ENCODE assay signal across 19 cellular contexts in genomic region chr16:10114411-10114810, GRCh38.
A peak's percentile ranks its signal among the peaks of the same experiment; 100 is the strongest.
DNase-seq lines count a peak whose midpoint lies in the region; ATAC-seq, FAIRE-seq and TF ChIP-seq lines count a peak whose summit lies in the region.
"Had no signal": no experiment of that assay in that cellular context is flagged by ENCODE, and none has a peak within 500 bp of the region (broad histone marks: within the 10 kb centered on the region; RNA-seq: fewer than 3 reads in every experiment).

No MANE protein-coding gene starts in this region.

- FAIRE-seq in astrocyte (lab: Jason Lieb, UNC): no peak

- peaks cover 4% of the 10 kb centered on the region for H3K4me1 Mint-ChIP-seq in astrocyte (ENCODE audit: low read depth, unreplicated experiment)
- H3K4me1 Mint-ChIP-seq: activated CD8-positive, alpha-beta memory T cell treated with anti-CD3 and anti-CD28 coated beads, Interleukin-2, amount 10 ng/mL, durations not matched to agents 7 days and 5 days; central memory CD8-positive, alpha-beta T cell; T-helper 17 cell had no signal

- CTCF ChIA-PET in OCI-LY7 (lab: Charles Lee; ENCODE audit: unreplicated experiment): no interaction called here

- peaks cover 4% of the 10 kb centered on the region for H3K27me3 Mint-ChIP-seq in astrocyte (ENCODE audit: low read depth, unreplicated experiment)
- H3K27me3 Mint-ChIP-seq: activated CD8-positive, alpha-beta memory T cell treated with anti-CD3 and anti-CD28 coated beads, Interleukin-2, amount 10 ng/mL, durations not matched to agents 7 days and 5 days; central memory CD8-positive, alpha-beta T cell; T-helper 17 cell had no signal

- no peaks in the 10 kb centered on the region for H3K9me3 ChIP-seq in astrocyte (ENCODE audit: insufficient read depth, low read depth, low read length)
- H3K9me3 ChIP-seq in stomach smooth muscle (ENCODE audit: control insufficient read depth in 2 of 2, low read length in 2 of 2): no peaks in the 10 kb centered on the region
- no peaks in the 10 kb centered on the region for H3K9me3 ChIP-seq in OCI-LY7 (ENCODE audit: low read length)
- H3K9me3 ChIP-seq: tibial nerve had no signal

- H3K9ac ChIP-seq in astrocyte (ENCODE audit: low read length) (peak overlapping the region; percentile 23), stomach smooth muscle (ENCODE audit: low read length in 2 of 2) (peak overlapping the region; percentile 43 to 55)

- H3K27ac Mint-ChIP-seq in astrocyte (ENCODE audit: unreplicated experiment): no peak overlapping the region
- H3K27ac Mint-ChIP-seq: activated CD8-positive, alpha-beta memory T cell treated with anti-CD3 and anti-CD28 coated beads, Interleukin-2, amount 10 ng/mL, durations not matched to agents 7 days and 5 days; CD8-positive, alpha-beta T cell; T-helper 17 cell had no signal

- H2AFZ ChIP-seq in astrocyte (ENCODE audit: low read depth, low read length) (no peak overlapping the region), OCI-LY7 (ENCODE audit: low read length) (no peak overlapping the region)

- H3K79me2 ChIP-seq in astrocyte (ENCODE audit: insufficient read depth, low read length): no peaks in the 10 kb centered on the region
- no peaks in the 10 kb centered on the region for H3K79me2 ChIP-seq in OCI-LY7 (ENCODE audit: insufficient read depth, low read depth, low read length)

- H3K9me2 ChIP-seq in OCI-LY7 (ENCODE audit: insufficient read depth, low read length): no peaks in the 10 kb centered on the region

- no peak overlapping the region for H3K4me3 Mint-ChIP-seq in astrocyte (ENCODE audit: unreplicated experiment)
- H3K4me3 Mint-ChIP-seq: activated CD8-positive, alpha-beta memory T cell treated with anti-CD3 and anti-CD28 coated beads, Interleukin-2, amount 10 ng/mL, durations not matched to agents 7 days and 5 days; CD8-positive, alpha-beta T cell; central memory CD8-positive, alpha-beta T cell; T-helper 17 cell had no signal

- H3K9me3 Mint-ChIP-seq in astrocyte (ENCODE audit: unreplicated experiment): peaks cover 6% of the 10 kb centered on the region
- H3K9me3 Mint-ChIP-seq: CD8-positive, alpha-beta T cell; central memory CD8-positive, alpha-beta T cell had no signal

- TF ChIP-seq CTCF in astrocyte (IDR thresholded peaks at IDR 0.05; ENCODE audit: insufficient read depth, low read depth, low read length) (no peak), kidney epithelial cell (IDR thresholded peaks at IDR 0.05; ENCODE audit: insufficient read depth, low read length, poor library complexity, severe bottlenecking) (no peak), OCI-LY7 (conservative IDR thresholded peaks at IDR 0.05; ENCODE audit: low read length) (no peak)

- no peak for ATAC-seq in HG02840 (IDR thresholded peaks at IDR 0.05; ENCODE audit: low FRiP score, unreplicated experiment)
- no peak for ATAC-seq in GM19395 (IDR thresholded peaks at IDR 0.05; ENCODE audit: unreplicated experiment)
- ATAC-seq: activated CD8-positive, alpha-beta memory T cell treated with anti-CD3 and anti-CD28 coated beads, Interleukin-2, amount 10 ng/mL, durations not matched to agents 7 days and 5 days; CD8-positive, alpha-beta T cell; T-helper 17 cell had no signal

- H3K4me2 ChIP-seq in astrocyte (ENCODE audit: low read length) (peak overlapping the region; percentile 56), OCI-LY7 (ENCODE audit: low read length) (no peak overlapping the region)

- H3K27me3 ChIP-seq in astrocyte (ENCODE audit: insufficient read depth, low read length) (no peaks in the 10 kb centered on the region), kidney epithelial cell (ENCODE audit: control insufficient read depth, insufficient read depth, low read length) (no peaks in the 10 kb centered on the region), stomach smooth muscle (ENCODE audit: control insufficient read depth in 1 of 2, insufficient read depth in 2 of 2, low read length in 2 of 2) (no peaks in the 10 kb centered on the region)
- H3K27me3 ChIP-seq: tibial nerve had no signal

- no peaks in the 10 kb centered on the region for H3K36me3 Mint-ChIP-seq in astrocyte (ENCODE audit: low read depth, unreplicated experiment)
- H3K36me3 Mint-ChIP-seq: activated CD8-positive, alpha-beta memory T cell treated with anti-CD3 and anti-CD28 coated beads, Interleukin-2, amount 10 ng/mL, durations not matched to agents 7 days and 5 days; CD8-positive, alpha-beta T cell had no signal

- peaks cover 4% of the 10 kb centered on the region for H3K4me1 ChIP-seq in astrocyte (ENCODE audit: insufficient read depth, low read length)
- H3K4me1 ChIP-seq in stomach smooth muscle (ENCODE audit: control insufficient read depth, insufficient read depth, low read length): peaks cover 18% of the 10 kb centered on the region
- H3K4me1 ChIP-seq in OCI-LY7 (ENCODE audit: insufficient read depth, low read length, poor library complexity, severe bottlenecking): no peaks in the 10 kb centered on the region
- H3K4me1 ChIP-seq: tibial nerve had no signal

- H3K36me3 ChIP-seq in astrocyte (ENCODE audit: insufficient read depth, low read length) (no peaks in the 10 kb centered on the region), kidney epithelial cell (ENCODE audit: control insufficient read depth, insufficient read depth, low read length) (no peaks in the 10 kb centered on the region), stomach smooth muscle (ENCODE audit: control insufficient read depth in 2 of 2, insufficient read depth in 2 of 2, low read length in 2 of 2) (no peaks in the 10 kb centered on the region), OCI-LY7 (ENCODE audit: insufficient read depth, low read length) (no peaks in the 10 kb centered on the region)
- H3K36me3 ChIP-seq: tibial nerve had no signal

- H3K27ac ChIP-seq in astrocyte (ENCODE audit: low read depth, low read length) (peak overlapping the region; percentile 11), stomach smooth muscle (ENCODE audit: low read length) (peak overlapping the region; percentile 66), OCI-LY7 (ENCODE audit: low read depth, low read length, poor library complexity, severe bottlenecking) (no peak overlapping the region)
- H3K27ac ChIP-seq: tibial nerve had no signal

- H3K4me3 ChIP-seq in astrocyte (ENCODE audit: insufficient read depth, low read depth, low read length): no peak overlapping the region
- H3K4me3 ChIP-seq in kidney epithelial cell (ENCODE audit: low read depth, low read length): no peak overlapping the region
- H3K4me3 ChIP-seq in stomach smooth muscle (ENCODE audit: low read length in 2 of 2): peak overlapping the region; percentile 22 to 33
- H3K4me3 ChIP-seq in OCI-LY7 (ENCODE audit: low read depth, low read length, poor library complexity, severe bottlenecking): no peak overlapping the region
- H3K4me3 ChIP-seq: tibial nerve had no signal

- POLR2A ChIA-PET in OCI-LY7 (lab: Charles Lee): interaction anchor here (1.5 kb wide), 1 partner anchor 9 kb away, joined by 3 read pairs; no protein-coding TSS in a partner anchor

- intact Hi-C loops in OCI-LY7 (cut with micrococcal nuclease; ENCODE audit: unreplicated experiment): no loop called here

- DNase-seq in EH (ENCODE audit: low read depth) (peak; percentile 81), astrocyte (ENCODE audit: low read depth) (peak; percentile 68), kidney epithelial cell (ENCODE audit: low read depth) (peak; percentile 23), NCI-H2227 (lab: John Stamatoyannopoulos, UW; ENCODE audit: unreplicated experiment) (no peak), OCI-LY7 (ENCODE audit: low spot score) (no peak)
- DNase-seq: activated CD4-positive, CD25-positive, alpha-beta regulatory T cell; activated CD8-positive, alpha-beta memory T cell treated with anti-CD3 and anti-CD28 coated beads, Interleukin-2, amount 10 ng/mL, durations not matched to agents 7 days and 5 days; CD8-positive, alpha-beta T cell; effector CD8-positive, alpha-beta T cell; HCEC 1CT; hippocampal formation; MV-4-11; NCI-H526; T-helper 17 cell had no signal

- H4K20me1 ChIP-seq in astrocyte (ENCODE audit: insufficient read depth, low read length) (no peaks in the 10 kb centered on the region), OCI-LY7 (ENCODE audit: insufficient read depth, low read length) (no peaks in the 10 kb centered on the region)

- no TSS peak for BruUV-seq in OCI-LY7 (replicated peaks; lab: Mats Ljungman, UMichigan)

Comparison
In these comparisons a context has a peak if more than half of its experiments do, and no peak if none do; other contexts are left out.
1. DNase-seq: peak in EH (single experiment), astrocyte (single experiment) and kidney epithelial cell (single experiment); none in NCI-H2227 (single experiment) and OCI-LY7 (single experiment).
2. H3K4me3 ChIP-seq: peak in stomach smooth muscle (2 of 2); none in astrocyte (single experiment), kidney epithelial cell (single experiment) and OCI-LY7 (single experiment).